ENCODE assay signal across 15 cellular contexts in genomic region chr6:98944168-98944567, GRCh38. TPM values are rescaled to one million over a fixed set of nuclear protein-coding genes. Genes with fewer than 3 reads are reported as not detected.
DNase-seq lines count a peak whose midpoint lies in the region; ATAC-seq, FAIRE-seq and TF ChIP-seq lines count a peak whose summit lies in the region.
"Had no signal": no experiment of that assay in that cellular context is flagged by ENCODE, and none has a peak within 500 bp of the region (broad histone marks: within the 10 kb centered on the region; RNA-seq: fewer than 3 reads in every experiment).

No MANE protein-coding gene starts in this region.

- peaks cover 55% of the 10 kb centered on the region for H3K4me1 Mint-ChIP-seq in activated naive CD4-positive, alpha-beta T cell treated with anti-CD3 and anti-CD28 coated beads, Interleukin-2, amount 50 U/mL, for 24 hours

- no peak for TF ChIP-seq RAD21 in K562 (CRISPR knock-in tag; conservative IDR thresholded peaks at IDR 0.05 in 1 of 2, IDR thresholded peaks at IDR 0.05 in 1 of 2)

- H3K4me3 Mint-ChIP-seq in activated naive CD4-positive, alpha-beta T cell treated with anti-CD3 and anti-CD28 coated beads, Interleukin-2, amount 50 U/mL, for 24 hours, result no peak overlapping the region

- TF ChIP-seq CTCF in Loucy (conservative IDR thresholded peaks at IDR 0.05; ENCODE audit: low read length), result no peak
- TF ChIP-seq CTCF in K562 (IDR thresholded peaks at IDR 0.05 in 2 of 3, conservative IDR thresholded peaks at IDR 0.05 in 1 of 3; ENCODE audit: insufficient read depth in 2 of 3, low read depth in 1 of 3, low read length in 3 of 3), result no peak

- no peak for DNase-seq in activated naive CD4-positive, alpha-beta T cell (lab: John Stamatoyannopoulos, UW)
- no peak for DNase-seq in K562 (ENCODE audit: extremely low read depth in 1 of 4, low spot score in 3 of 4)
- DNase-seq in MV-4-11 (lab: John Stamatoyannopoulos, UW), result no peak
- no peak for DNase-seq in stimulated activated naive CD8-positive, alpha-beta T cell treated with anti-CD3 and anti-CD28 coated beads, Interleukin-15, Interleukin-2, amounts not matched to agents 100 U/mL and 50 U/mL, for 24 hours
- DNase-seq in stimulated activated naive CD4-positive, alpha-beta T cell treated with Interleukin-2 at 50 U/mL for 16 hours (lab: John Stamatoyannopoulos, UW), result no peak
- DNase-seq: 8988T; ACHN; Calu3; CD4-positive, CD25-positive, alpha-beta regulatory T cell; DMS 273 treated with DMSO at 0.1 percent for 48 hours had no signal

- POLR2A ChIA-PET in K562 (lab: Yijun Ruan, JAX), result interaction anchor here (0.6 kb wide), 1 partner anchor 38 kb away, joined by 3 read pairs; no protein-coding TSS in a partner anchor

- H2AFZ ChIP-seq in Loucy (ENCODE audit: low read length) (no peak overlapping the region), K562 (ENCODE audit: low read depth, low read length) (no peak overlapping the region)

- TF ChIP-seq POLR2A in K562 (conservative IDR thresholded peaks at IDR 0.05), result no peak

- peak overlapping the region; percentile 8 for H3K27ac Mint-ChIP-seq in activated naive CD4-positive, alpha-beta T cell treated with anti-CD3 and anti-CD28 coated beads, Interleukin-2, amount 50 U/mL, for 24 hours

- H3K4me2 ChIP-seq in Loucy (ENCODE audit: low read depth, low read length, poor library complexity, severe bottlenecking), result peak overlapping the region; percentile 82
- H3K4me2 ChIP-seq in K562 (ENCODE audit: insufficient read depth, low read length), result no peak overlapping the region

- in situ Hi-C loops in K562 (cut with MboI), result no loop called here

- peaks cover 12% of the 10 kb centered on the region for H3K9me3 Mint-ChIP-seq in activated naive CD4-positive, alpha-beta T cell treated with anti-CD3 and anti-CD28 coated beads, Interleukin-2, amount 50 U/mL, for 24 hours

- peaks cover 58% of the 10 kb centered on the region for H3K79me2 ChIP-seq in Loucy (ENCODE audit: insufficient read depth, low read length)
- H3K79me2 ChIP-seq in K562 (ENCODE audit: control insufficient read depth, insufficient read depth, low read length), result peaks cover 76% of the 10 kb centered on the region

- ATAC-seq in K562, result no peak
- no peak for ATAC-seq in stimulated activated naive CD8-positive, alpha-beta T cell treated with anti-CD3 and anti-CD28 coated beads, Interleukin-15, Interleukin-2, amounts not matched to agents 100 U/mL and 50 U/mL, for 24 hours
- ATAC-seq: GM12878 had no signal

- H3K9me1 ChIP-seq in K562 (ENCODE audit: control insufficient read depth, insufficient read depth, low read length), result no peaks in the 10 kb centered on the region

- H3K4me1 ChIP-seq in Loucy (ENCODE audit: insufficient read depth, low read length, poor library complexity, severe bottlenecking) (peaks cover 29% of the 10 kb centered on the region), K562 (replicated peaks in 1 of 2; ENCODE audit: control insufficient read depth in 2 of 2, insufficient read depth in 2 of 2, low read length in 2 of 2) (peaks cover 4 to 17% of the 10 kb centered on the region in 2 experiments), subcutaneous abdominal adipose tissue (ENCODE audit: control insufficient read depth in 5 of 5, insufficient read depth in 5 of 5, low read length in 5 of 5) (peaks cover 2 to 33% (median 20%) of the 10 kb centered on the region in 5 donors)

- no peak for TF ChIP-seq EP300 in K562 (IDR thresholded peaks at IDR 0.05; ENCODE audit: low read length)

- no peaks in the 10 kb centered on the region for H3F3A ChIP-seq in Loucy (ENCODE audit: low read depth)

- peaks cover 26% of the 10 kb centered on the region for H4K20me1 ChIP-seq in Loucy (ENCODE audit: insufficient read depth, low read length, poor library complexity, severe bottlenecking)
- H4K20me1 ChIP-seq in K562 (replicated peaks; ENCODE audit: control insufficient read depth, insufficient read depth, low read length), result no peaks in the 10 kb centered on the region

- 91% methylated on average over 3 of the region's 3 CpGs for WGBS in K562 (ENCODE audit: insufficient coverage, low coverage, missing lambda C conversion rate)

- FAIRE-seq in K562 (lab: Jason Lieb, UNC), result no peak
- FAIRE-seq: GM12878 had no signal

- peaks cover 32% of the 10 kb centered on the region for H3K36me3 Mint-ChIP-seq in activated naive CD4-positive, alpha-beta T cell treated with anti-CD3 and anti-CD28 coated beads, Interleukin-2, amount 50 U/mL, for 24 hours

- H3K4me3 ChIP-seq in Loucy (ENCODE audit: low read length, poor library complexity, severe bottlenecking) (peak overlapping the region; percentile 83), K562 (no peak overlapping the region), subcutaneous abdominal adipose tissue (ENCODE audit: low read depth in 1 of 5, low read length in 5 of 5) (no peak overlapping the region)
- H3K4me3 ChIP-seq: BLaER1 treated with 17β-estradiol and CSF1 and Interleukin-3, amounts not matched to agents 10 nM and 100 nM; GM12878 had no signal

- H3K27ac ChIP-seq in K562 (ENCODE audit: extremely low read depth, low read depth, low read length), result no peak overlapping the region
- H3K27ac ChIP-seq in subcutaneous abdominal adipose tissue (ENCODE audit: low read depth, low read length), result peak overlapping the region; percentile 14
- H3K27ac ChIP-seq: BLaER1 treated with 17β-estradiol and CSF1 and Interleukin-3, amounts not matched to agents 10 nM and 100 nM had no signal

- no peaks in the 10 kb centered on the region for H3K27me3 Mint-ChIP-seq in activated naive CD4-positive, alpha-beta T cell treated with anti-CD3 and anti-CD28 coated beads, Interleukin-2, amount 50 U/mL, for 24 hours

- H3K27me3 ChIP-seq in Loucy (ENCODE audit: insufficient read depth, low read length, poor library complexity, severe bottlenecking) (no peaks in the 10 kb centered on the region), K562 (ENCODE audit: control insufficient read depth in 2 of 2, insufficient read depth in 2 of 2, low read length in 2 of 2) (no peaks in the 10 kb centered on the region), subcutaneous abdominal adipose tissue (ENCODE audit: control insufficient read depth in 5 of 5, insufficient read depth in 4 of 5, low read length in 5 of 5) (no peaks in the 10 kb centered on the region)
- H3K27me3 ChIP-seq: BLaER1 treated with 17β-estradiol and CSF1 and Interleukin-3, amounts not matched to agents 10 nM and 100 nM had no signal

- H3K9me2 ChIP-seq in Loucy (replicated peaks; ENCODE audit: low read depth, low read length), result no peaks in the 10 kb centered on the region

- CTCF ChIA-PET in K562 (lab: Yijun Ruan, JAX; ENCODE audit: low intra/inter-chr PET ratio), result no interaction called here

- H3K36me3 ChIP-seq in Loucy (ENCODE audit: insufficient read depth, low read length), result no peaks in the 10 kb centered on the region
- H3K36me3 ChIP-seq in K562 (ENCODE audit: control insufficient read depth, insufficient read depth, low read length), result no peaks in the 10 kb centered on the region
- H3K36me3 ChIP-seq in subcutaneous abdominal adipose tissue (ENCODE audit: control insufficient read depth in 5 of 5, insufficient read depth in 5 of 5, low read length in 5 of 5), result no peaks in the 10 kb centered on the region

- no peak overlapping the region for H3K9ac ChIP-seq in Loucy (ENCODE audit: low read depth, low read length, poor library complexity, severe bottlenecking)
- no peak overlapping the region for H3K9ac ChIP-seq in K562 (ENCODE audit: insufficient read depth in 1 of 2, low read depth in 2 of 2, low read length in 2 of 2)
- no peak overlapping the region for H3K9ac ChIP-seq in subcutaneous abdominal adipose tissue (ENCODE audit: low read length in 5 of 5)
- H3K9ac ChIP-seq: BLaER1 treated with 17β-estradiol and CSF1 and Interleukin-3, amounts not matched to agents 10 nM and 100 nM had no signal

- BruUV-seq in K562 (replicated peaks; lab: Mats Ljungman, UMichigan), result no TSS peak

- H3K9me3 ChIP-seq in Loucy (ENCODE audit: insufficient read depth, low read depth, low read length), result 0 out of 2 replicates have a peak, but pooled peaks cover 9% of the 10 kb centered on the region
- H3K9me3 ChIP-seq in K562 (replicated peaks; ENCODE audit: control insufficient read depth, insufficient read depth, low read depth, low read length), result peaks cover 5% of the 10 kb centered on the region; the same call in 1 of the 2 replicates
- peaks cover 0 to 16% (median 12%) of the 10 kb centered on the region in 5 donors for H3K9me3 ChIP-seq in subcutaneous abdominal adipose tissue (ENCODE audit: control insufficient read depth in 5 of 5, low read length in 5 of 5)

- intact Hi-C loops in K562 (cut with micrococcal nuclease), result no loop called here

TF ChIP-seq in K562, 482 proteins besides CTCF, POLR2A, EP300 and RAD21 (continues in another document):
- TF ChIP-seq MEF2A (IDR thresholded peaks at IDR 0.05; ENCODE audit: control insufficient read depth, low read depth, low read length) (no peak), ZNF561 (CRISPR knock-in tag; conservative IDR thresholded peaks at IDR 0.05) (no peak)

RNA-seq across cellular contexts. Expression of gene FBXL4, which starts 3.6 kb away (rescaled TPM):
- total RNA-seq in K562 (2011; cell fraction: chromatin; rRNA removed; ENCODE audit: low replicate concordance), result 32.1 and 54.0 TPM in 2 replicates
- 8.3 and 10.7 TPM in 2 replicates for total RNA-seq in K562 (2011; cell fraction: nucleolus; rRNA removed)
- 22.6 and 42.0 TPM in 2 replicates for total RNA-seq in K562 (2011; cell fraction: nucleoplasm; rRNA removed)
- 4.4 and 5.0 TPM in 2 replicates for total RNA-seq in K562 (2014; rRNA removed)
- total RNA-seq in K562 (2014; rRNA removed; fragmentation: Illumina TruSeq; extraction: Trizol), result 13.5 and 14.7 TPM in 2 replicates
- 10.1 and 10.5 TPM in 2 replicates for total RNA-seq in K562 (2015; rRNA removed; fragmentation: Illumina TruSeq; extraction: Trizol)
- total RNA-seq in K562 (2021), result 10.1 and 10.5 TPM in 2 replicates
- polyA plus RNA-seq in K562 (2011; rRNA removed), result 19.7 and 23.1 TPM in 2 replicates
- polyA plus RNA-seq in K562 (2011; cell fraction: cytosol; rRNA removed), result 7.4 and 13.5 TPM in 2 replicates
- polyA plus RNA-seq in K562 (2011; cell fraction: nucleus; rRNA removed), result 12.9 and 17.7 TPM in 2 replicates
- 4.8 and 5.3 TPM in 2 replicates for polyA plus RNA-seq in K562 (2012)
- 7.1 and 7.7 TPM in 2 replicates for polyA plus RNA-seq in K562 (2014; fragmentation: Illumina TruSeq; extraction: Trizol)
- polyA plus RNA-seq in K562 (2014; fragmentation: Nextera tagmentation; extraction: Ambion mirVana), result 1 to 10 TPM; 4.2 to 4.6 TPM
- polyA plus RNA-seq in K562 (2014; rRNA removed), result 5.1 and 5.8 TPM in 2 replicates
- polyA minus RNA-seq in K562 (2011; rRNA and poly(A)+ RNA removed), result 44.1 and 48.5 TPM in 2 replicates
- polyA minus RNA-seq in K562 (2011; cell fraction: cytosol; rRNA and poly(A)+ RNA removed), result 9.6 and 10.3 TPM in 2 replicates
- polyA minus RNA-seq in K562 (2011; cell fraction: nucleus; rRNA and poly(A)+ RNA removed), result 12.7 and 19.0 TPM in 2 replicates
